In genomic region chr12:63911336-63911735, GRCh38 we compare ENCODE assay signal across 15 cellular contexts.
"Had no signal": no experiment of that assay in that cellular context is flagged by ENCODE, and none has a peak within 500 bp of the region (broad histone marks: within the 10 kb centered on the region; RNA-seq: fewer than 3 reads in every experiment).

No MANE protein-coding gene starts in this region.

- H3K4me1 ChIP-seq: right lobe of liver had no signal

- DNase-seq: activated CD4-positive, alpha-beta T cell treated with anti-CD3 and anti-CD28 coated beads for 4 hours; activated naive CD4-positive, alpha-beta T cell treated with Interleukin-2 at 50 U/mL for 16 hours; cerebellar nuclear complex; dermis blood vessel endothelial cell; endodermal cell; naive B cell; right lobe of liver; spleen; stimulated activated CD4-positive, alpha-beta T cell treated with anti-CD3 and anti-CD28 coated beads, Interleukin-1b, Interleukin-23, amount 100 ng/mL, for 48 hours; stimulated activated naive B cell treated with anti-CD40 and anti-IgM and Interleukin-4, amounts not matched to agents 10 μg/mL and 1 μg/mL and 100 μg/mL, for 72 hours; T-helper 9 cell; transverse colon; WERI-Rb-1 had no signal

- H3K27ac ChIP-seq: right lobe of liver, spleen, transverse colon, WERI-Rb-1 had no signal

- H3K36me3 ChIP-seq: right lobe of liver, spleen, transverse colon, WERI-Rb-1 had no signal

- H3K27me3 Mint-ChIP-seq: naive B cell; stimulated activated naive B cell treated with anti-CD40 and anti-IgM and Interleukin-4, amounts not matched to agents 10 μg/mL and 1 μg/mL and 100 μg/mL, for 72 hours had no signal

- H3K4me3 ChIP-seq: right lobe of liver, spleen, transverse colon had no signal

- H3K9me3 Mint-ChIP-seq: activated T-helper 1 cell treated with anti-CD3 and anti-CD28 coated beads, Interleukin-12 subunit alpha, Interleukin-12 subunit beta, Interleukin-2, Interleukin-4 antibody, amounts not matched to agents 30 ng/mL and 10 ng/mL and 1 ng/mL, durations not matched to agents 14 hours and 24 hours and 36 hours; endodermal cell had no signal

- H3K9me3 ChIP-seq: right lobe of liver, transverse colon had no signal

- H3K36me3 Mint-ChIP-seq: naive B cell; stimulated activated naive B cell treated with anti-CD40 and anti-IgM and Interleukin-4, amounts not matched to agents 10 μg/mL and 1 μg/mL and 100 μg/mL, for 72 hours had no signal

- ATAC-seq: right lobe of liver; stimulated activated naive B cell treated with anti-CD40 and anti-IgM and Interleukin-4, amounts not matched to agents 10 μg/mL and 1 μg/mL and 100 μg/mL, for 72 hours had no signal

- H3K27ac Mint-ChIP-seq: activated T-helper 1 cell treated with anti-CD3 and anti-CD28 coated beads, Interleukin-12 subunit alpha, Interleukin-12 subunit beta, Interleukin-2, Interleukin-4 antibody, amounts not matched to agents 30 ng/mL and 10 ng/mL and 1 ng/mL, durations not matched to agents 14 hours and 24 hours and 36 hours; endodermal cell; mesothelial cell of epicardium; naive B cell; stimulated activated naive B cell treated with anti-CD40 and anti-IgM and Interleukin-4, amounts not matched to agents 10 μg/mL and 1 μg/mL and 100 μg/mL, for 72 hours had no signal

- H3K4me3 Mint-ChIP-seq: activated T-helper 1 cell treated with anti-CD3 and anti-CD28 coated beads, Interleukin-12 subunit alpha, Interleukin-12 subunit beta, Interleukin-2, Interleukin-4 antibody, amounts not matched to agents 30 ng/mL and 10 ng/mL and 1 ng/mL, durations not matched to agents 14 hours and 24 hours and 36 hours; endodermal cell; mesothelial cell of epicardium; naive B cell; stimulated activated naive B cell treated with anti-CD40 and anti-IgM and Interleukin-4, amounts not matched to agents 10 μg/mL and 1 μg/mL and 100 μg/mL, for 72 hours had no signal

- H3K27me3 ChIP-seq: right lobe of liver, spleen, transverse colon had no signal
